ENCODE assay signal across 22 cellular contexts in the genomic region with DNA sequence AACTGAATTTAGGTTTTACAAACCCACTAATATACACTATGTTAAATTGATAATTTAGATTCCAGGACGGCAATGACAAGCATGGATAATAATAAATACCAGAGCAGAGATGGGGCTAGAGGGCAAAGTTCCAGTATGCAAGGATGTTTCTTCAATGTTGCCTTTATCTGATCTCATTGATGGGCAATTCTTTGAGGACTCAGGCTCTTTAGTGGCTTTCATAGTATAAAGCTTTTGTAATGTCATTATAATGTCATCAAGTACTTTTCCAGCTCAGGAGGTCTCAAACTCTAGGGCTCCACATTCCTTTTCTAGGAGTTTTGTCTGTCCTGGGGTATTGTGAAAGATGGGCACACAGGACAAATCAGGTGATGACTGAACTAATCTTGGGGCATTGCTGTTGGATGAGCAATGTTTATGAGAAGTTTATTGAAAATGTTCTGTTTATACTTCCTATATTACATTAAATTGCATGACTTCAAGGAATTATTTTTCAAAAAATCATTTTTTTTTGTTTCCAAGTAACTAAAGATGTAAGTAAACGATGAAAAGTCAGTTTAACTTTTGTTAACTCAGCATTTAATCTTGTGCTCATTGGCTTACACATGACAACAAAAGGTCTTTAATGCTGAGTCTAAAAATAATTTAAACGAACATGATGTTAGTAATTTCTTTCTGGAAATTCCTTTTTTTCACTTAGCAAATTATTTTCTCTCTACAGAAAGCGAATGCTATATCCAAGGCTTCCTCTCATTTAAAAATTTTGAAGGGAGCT.
"Had no signal": no experiment of that assay in that cellular context is flagged by ENCODE, and none has a peak within 500 bp of the region (broad histone marks: within the 10 kb centered on the region; RNA-seq: fewer than 3 reads in every experiment).

No MANE protein-coding gene starts in this region.

- H3K27me3 Mint-ChIP-seq: naive B cell; progenitor cell of endocrine pancreas; stimulated activated memory B cell treated with anti-CD40 and anti-IgM and Interleukin-4, amounts not matched to agents 10 μg/mL and 1 μg/mL and 100 μg/mL, for 72 hours had no signal

- H3K4me3 Mint-ChIP-seq: endodermal cell; naive B cell; nephron; stimulated activated memory B cell treated with anti-CD40 and anti-IgM and Interleukin-4, amounts not matched to agents 10 μg/mL and 1 μg/mL and 100 μg/mL, for 72 hours; stimulated activated naive CD8-positive, alpha-beta T cell treated with anti-CD3 and anti-CD28 coated beads, Interleukin-15, Interleukin-2, amounts not matched to agents 100 ng/mL and 50 ng/mL, for 24 hours had no signal

- H3K27ac ChIP-seq: foreskin keratinocyte, heart left ventricle, pancreas, spleen, tibial artery, upper lobe of left lung, uterus had no signal

- H3K36me3 ChIP-seq: heart left ventricle, pancreas, spleen, tibial artery, upper lobe of left lung, uterus had no signal

- H3K27ac Mint-ChIP-seq: endodermal cell; naive B cell; nephron; progenitor cell of endocrine pancreas; stimulated activated memory B cell treated with anti-CD40 and anti-IgM and Interleukin-4, amounts not matched to agents 10 μg/mL and 1 μg/mL and 100 μg/mL, for 72 hours; stimulated activated naive CD8-positive, alpha-beta T cell treated with anti-CD3 and anti-CD28 coated beads, Interleukin-15, Interleukin-2, amounts not matched to agents 100 ng/mL and 50 ng/mL, for 24 hours had no signal

- H3K27me3 ChIP-seq: foreskin keratinocyte, heart left ventricle, pancreas, spleen, tibial artery, upper lobe of left lung, uterus had no signal

- H3K4me3 ChIP-seq: heart left ventricle, pancreas, spleen, tibial artery, upper lobe of left lung, uterus had no signal

- H3K9me3 ChIP-seq: heart left ventricle, pancreas, spleen, tibial artery, upper lobe of left lung, uterus had no signal

- DNase-seq: effector CD4-positive, alpha-beta T cell; endodermal cell; erythroblast; foreskin keratinocyte; heart left ventricle; kidney glomerular epithelial cell; mesendoderm; naive B cell; occipital lobe; pancreas; right cardiac atrium; spleen; stimulated activated CD4-positive, alpha-beta T cell treated with anti-CD3 and anti-CD28 coated beads, Interleukin-15, amount 100 ng/mL, for 24 hours; stimulated activated CD4-positive, alpha-beta T cell treated with anti-CD3 and anti-CD28 coated beads, Interleukin-1b, Interleukin-23, amount 100 ng/mL, for 48 hours; stimulated activated CD4-positive, alpha-beta T cell treated with anti-CD3 and anti-CD28 coated beads, Interleukin-4, amount 100 ng/mL, for 24 hours; tibial artery; upper lobe of left lung; uterus had no signal

- H3K36me3 Mint-ChIP-seq: naive B cell; stimulated activated memory B cell treated with anti-CD40 and anti-IgM and Interleukin-4, amounts not matched to agents 10 μg/mL and 1 μg/mL and 100 μg/mL, for 72 hours had no signal

- H3K9me3 Mint-ChIP-seq: endodermal cell; naive B cell; nephron; stimulated activated memory B cell treated with anti-CD40 and anti-IgM and Interleukin-4, amounts not matched to agents 10 μg/mL and 1 μg/mL and 100 μg/mL, for 72 hours; stimulated activated naive CD8-positive, alpha-beta T cell treated with anti-CD3 and anti-CD28 coated beads, Interleukin-15, Interleukin-2, amounts not matched to agents 100 ng/mL and 50 ng/mL, for 24 hours had no signal

- ATAC-seq: foreskin keratinocyte; heart left ventricle; pancreas; right cardiac atrium; stimulated activated memory B cell treated with anti-CD40 and anti-IgM and Interleukin-4, amounts not matched to agents 10 μg/mL and 1 μg/mL and 100 μg/mL, for 72 hours had no signal

- H3K4me1 ChIP-seq: foreskin keratinocyte, pancreas, spleen, upper lobe of left lung, uterus had no signal

- H3K4me1 Mint-ChIP-seq: naive B cell; stimulated activated memory B cell treated with anti-CD40 and anti-IgM and Interleukin-4, amounts not matched to agents 10 μg/mL and 1 μg/mL and 100 μg/mL, for 72 hours had no signal
